Comparison of ENCODE assay signal across 21 cellular contexts in the genomic region with DNA sequence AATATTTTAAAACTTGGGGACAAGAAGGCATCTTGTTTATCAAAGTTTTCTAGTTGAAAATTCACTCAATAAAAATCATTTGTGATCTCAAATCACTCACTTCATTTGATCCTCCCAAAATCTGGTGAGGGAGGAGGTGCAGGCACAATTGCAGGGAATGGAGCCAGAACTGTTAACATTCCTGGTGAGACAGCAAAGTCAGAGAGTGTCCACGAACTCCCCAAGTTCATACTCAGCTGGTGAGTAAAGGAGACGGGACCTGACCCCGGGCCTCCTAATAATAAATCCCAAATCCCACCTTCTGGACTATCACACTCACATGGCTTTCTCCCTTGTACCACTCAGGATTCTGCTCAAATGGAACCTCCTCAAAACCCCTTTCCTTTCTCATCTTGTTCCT.
"Had no signal": no experiment of that assay in that cellular context is flagged by ENCODE, and none has a peak within 500 bp of the region (broad histone marks: within the 10 kb centered on the region; RNA-seq: fewer than 3 reads in every experiment).

No MANE protein-coding gene starts in this region.

- H3K4me1 Mint-ChIP-seq: activated naive CD8-positive, alpha-beta T cell treated with anti-CD3 and anti-CD28 coated beads for 36 hours; activated T-helper 17 cell treated with anti-CD3 and anti-CD28 coated beads, Interleukin-2, amount 50 U/mL, for 72 hours; natural killer cell; T-cell had no signal

- H3K4me3 Mint-ChIP-seq: activated naive CD8-positive, alpha-beta T cell treated with anti-CD3 and anti-CD28 coated beads for 36 hours; activated T-helper 17 cell treated with anti-CD3 and anti-CD28 coated beads, Interleukin-2, amount 50 U/mL, for 72 hours; mesothelial cell of epicardium; natural killer cell; T-cell; T-helper 2 cell treated with Interferon-gamma antibody and Interleukin-4, amounts not matched to agents 5 μg/mL and 100 μg/mL, for 36 hours had no signal

- H3K27ac ChIP-seq: gastrocnemius medialis, left lung, sigmoid colon, spleen, upper lobe of right lung had no signal

- H3K36me3 ChIP-seq: gastrocnemius medialis, left lung, sigmoid colon, spleen, upper lobe of right lung had no signal

- H3K27ac Mint-ChIP-seq: activated naive CD8-positive, alpha-beta T cell treated with anti-CD3 and anti-CD28 coated beads for 36 hours; activated T-helper 17 cell treated with anti-CD3 and anti-CD28 coated beads, Interleukin-2, amount 50 U/mL, for 72 hours; mesothelial cell of epicardium; natural killer cell; progenitor cell of endocrine pancreas; T-cell; T-helper 2 cell treated with Interferon-gamma antibody and Interleukin-4, amounts not matched to agents 5 μg/mL and 100 μg/mL, for 36 hours had no signal

- H3K36me3 Mint-ChIP-seq: activated naive CD8-positive, alpha-beta T cell treated with anti-CD3 and anti-CD28 coated beads for 36 hours; mesothelial cell of epicardium; natural killer cell; T-cell had no signal

- H3K9me3 ChIP-seq: gastrocnemius medialis, left lung, sigmoid colon, spleen, upper lobe of right lung had no signal

- H3K9me3 Mint-ChIP-seq: activated naive CD8-positive, alpha-beta T cell treated with anti-CD3 and anti-CD28 coated beads for 36 hours; activated T-helper 17 cell treated with anti-CD3 and anti-CD28 coated beads, Interleukin-2, amount 50 U/mL, for 72 hours; mesothelial cell of epicardium; natural killer cell; T-cell; T-helper 2 cell treated with Interferon-gamma antibody and Interleukin-4, amounts not matched to agents 5 μg/mL and 100 μg/mL, for 36 hours had no signal

- ATAC-seq: activated T-helper 17 cell treated with anti-CD3 and anti-CD28 coated beads, Interleukin-2, amount 50 U/mL, for 72 hours; gastrocnemius medialis; natural killer cell; stimulated activated naive CD8-positive, alpha-beta T cell treated with anti-CD3 and anti-CD28 coated beads, Interleukin-15, Interleukin-2, amounts not matched to agents 100 U/mL and 50 U/mL, for 24 hours; T-cell; upper lobe of right lung had no signal

- H3K27me3 Mint-ChIP-seq: T-cell had no signal

- H3K27me3 ChIP-seq: gastrocnemius medialis, left lung, sigmoid colon, upper lobe of right lung had no signal

- H3K4me1 ChIP-seq: gastrocnemius medialis, left lung, spleen, upper lobe of right lung had no signal

- DNase-seq: activated CD4-positive, alpha-beta T cell treated with anti-CD3 and anti-CD28 coated beads for 1 hour; activated naive CD4-positive, alpha-beta T cell treated with Interleukin-2 at 50 U/mL for 16 hours; activated naive CD8-positive, alpha-beta T cell treated with anti-CD3 and anti-CD28 coated beads for 36 hours; activated T-cell treated with anti-CD3 and anti-CD28 coated beads, Interleukin-2, amount 50 U/mL, for 1 hour; cortex of kidney; effector CD8-positive, alpha-beta T cell; gastrocnemius medialis; left lung; natural killer cell; retina; sigmoid colon; spleen; stimulated activated CD4-positive, alpha-beta T cell treated with anti-CD3 and anti-CD28 coated beads, Interleukin-4, amount 100 ng/mL, for 24 hours; stimulated activated naive CD8-positive, alpha-beta T cell treated with anti-CD3 and anti-CD28 coated beads, Interleukin-15, Interleukin-2, amounts not matched to agents 100 U/mL and 50 U/mL, for 24 hours; T-cell; upper lobe of right lung had no signal

- H3K4me3 ChIP-seq: gastrocnemius medialis, left lung, lung, sigmoid colon, spleen, upper lobe of right lung had no signal
